In genomic region chr4:88729146-88729755, GRCh38 we compare ENCODE assay signal across 19 cellular contexts. TPM values are rescaled to one million over a fixed set of nuclear protein-coding genes. Genes with fewer than 3 reads are reported as not detected.
A peak's percentile ranks its signal among the peaks of the same experiment; 100 is the strongest.
DNase-seq lines count a peak whose midpoint lies in the region; ATAC-seq and FAIRE-seq lines count a peak whose summit lies in the region.
"Had no signal": no experiment of that assay in that cellular context is flagged by ENCODE, and none has a peak within 500 bp of the region (broad histone marks: within the 10 kb centered on the region; RNA-seq: fewer than 3 reads in every experiment).

No MANE protein-coding gene starts in this region.

- no peaks in the 10 kb centered on the region for H3K9me3 ChIP-seq in small intestine (ENCODE audit: control insufficient read depth, low read depth)

- peaks cover 16 to 33% of the 10 kb centered on the region in 2 donors for H3K36me3 ChIP-seq in small intestine (ENCODE audit: control insufficient read depth in 2 of 2, insufficient read depth in 2 of 2, low read length in 2 of 2)

- DNase-seq in Jurkat, Clone E6-1 (ENCODE audit: low read depth, low spot score): peak; percentile 68
- DNase-seq in lung microvascular endothelial cell (ENCODE audit: low read depth in 2 of 2): peak; percentile 64 to 80
- DNase-seq in small intestine: peak; percentile 65
- no peak for DNase-seq in COLO668 (lab: John Stamatoyannopoulos, UW; ENCODE audit: unreplicated experiment)
- no peak for DNase-seq in activated T-cell treated with anti-CD3 and anti-CD28 coated beads, Interleukin-2, amount 50 U/mL, for 48 hours
- no peak for DNase-seq in activated T-cell treated with anti-CD3 and anti-CD28 coated beads, Interleukin-2, amount 50 U/mL, for 4 hours
- DNase-seq: Calu3; CD4-positive, CD25-positive, alpha-beta regulatory T cell; GM23248; NCI-H1436; NCI-H2227 treated with DMSO at 0.1 percent for 48 hours; NCI-H526; SHP77 treated with DMSO at 0.1 percent for 48 hours had no signal

- peak overlapping the region; percentile 43 for H3K27ac Mint-ChIP-seq in activated T-helper 17 cell treated with anti-CD3 and anti-CD28 coated beads, Interleukin-2, amount 50 U/mL, for 72 hours
- H3K27ac Mint-ChIP-seq: B cell; CD4-positive, CD25-positive, alpha-beta regulatory T cell had no signal

- FAIRE-seq in small intestine (lab: Jason Lieb, UNC): no peak
- FAIRE-seq: HTR-8/SVneo had no signal

- H3K4me3 Mint-ChIP-seq in activated T-helper 17 cell treated with anti-CD3 and anti-CD28 coated beads, Interleukin-2, amount 50 U/mL, for 72 hours: no peak overlapping the region
- no peak overlapping the region for H3K4me3 Mint-ChIP-seq in activated T-cell treated with anti-CD3 and anti-CD28 coated beads, Interleukin-2, amount 50 U/mL, for 4 hours
- H3K4me3 Mint-ChIP-seq: B cell; CD4-positive, CD25-positive, alpha-beta regulatory T cell had no signal

- H3K4me1 ChIP-seq in small intestine (ENCODE audit: control insufficient read depth in 2 of 2, insufficient read depth in 1 of 2, low read depth in 1 of 2, low read length in 1 of 2): no peaks in the 10 kb centered on the region

- no peak overlapping the region for H3K4me3 ChIP-seq in Jurkat, Clone E6-1 (ENCODE audit: low read length)
- no peak overlapping the region for H3K4me3 ChIP-seq in small intestine (ENCODE audit: low read depth in 1 of 2, low read length in 2 of 2)
- H3K4me3 ChIP-seq: GM23248 had no signal

- H3K36me3 Mint-ChIP-seq in activated T-helper 17 cell treated with anti-CD3 and anti-CD28 coated beads, Interleukin-2, amount 50 U/mL, for 72 hours (ENCODE audit: low read depth): peaks cover 97% of the 10 kb centered on the region
- H3K36me3 Mint-ChIP-seq in activated T-cell treated with anti-CD3 and anti-CD28 coated beads, Interleukin-2, amount 50 U/mL, for 4 hours (ENCODE audit: insufficient read depth): peaks cover 15% of the 10 kb centered on the region

- H3K27me3 Mint-ChIP-seq in activated T-helper 17 cell treated with anti-CD3 and anti-CD28 coated beads, Interleukin-2, amount 50 U/mL, for 72 hours: no peaks in the 10 kb centered on the region
- no peaks in the 10 kb centered on the region for H3K27me3 Mint-ChIP-seq in activated T-cell treated with anti-CD3 and anti-CD28 coated beads, Interleukin-2, amount 50 U/mL, for 4 hours (ENCODE audit: low read depth)
- H3K27me3 Mint-ChIP-seq: B cell; CD4-positive, CD25-positive, alpha-beta regulatory T cell had no signal

- H3K9me3 Mint-ChIP-seq in activated T-helper 17 cell treated with anti-CD3 and anti-CD28 coated beads, Interleukin-2, amount 50 U/mL, for 72 hours: no peaks in the 10 kb centered on the region
- H3K9me3 Mint-ChIP-seq in activated T-cell treated with anti-CD3 and anti-CD28 coated beads, Interleukin-2, amount 50 U/mL, for 4 hours: no peaks in the 10 kb centered on the region
- H3K9me3 Mint-ChIP-seq: CD4-positive, CD25-positive, alpha-beta regulatory T cell had no signal

- H3K27ac ChIP-seq in small intestine (ENCODE audit: low read depth in 1 of 2, low read length in 1 of 2): no peak overlapping the region
- H3K27ac ChIP-seq: GM23248, HL-60 had no signal

- 83 to 89% (median 84%) methylated on average over 6 of the region's 6 CpGs for WGBS in small intestine, 3 donors

- no peak for ATAC-seq in activated T-helper 17 cell treated with anti-CD3 and anti-CD28 coated beads, Interleukin-2, amount 50 U/mL, for 72 hours (replicated peaks)
- no peak for ATAC-seq in activated T-cell treated with anti-CD3 and anti-CD28 coated beads, Interleukin-2, amount 50 U/mL, for 4 hours
- ATAC-seq: HCT116, SK-N-SH treated with all-trans-retinoic acid at 6 μM for 48 hours had no signal

- no peaks in the 10 kb centered on the region for H3K27me3 ChIP-seq in small intestine (ENCODE audit: control insufficient read depth in 2 of 2, insufficient read depth in 2 of 2, low read length in 2 of 2)

- H3K4me1 Mint-ChIP-seq in activated T-helper 17 cell treated with anti-CD3 and anti-CD28 coated beads, Interleukin-2, amount 50 U/mL, for 72 hours: no peaks in the 10 kb centered on the region
- no peaks in the 10 kb centered on the region for H3K4me1 Mint-ChIP-seq in activated T-cell treated with anti-CD3 and anti-CD28 coated beads, Interleukin-2, amount 50 U/mL, for 4 hours (ENCODE audit: low read depth)
- H3K4me1 Mint-ChIP-seq: B cell had no signal

RNA-seq across cellular contexts. Expression of gene NAP1L5, which starts 31.6 kb away (rescaled TPM):
- 8.2 TPM for polyA plus RNA-seq in Jurkat, Clone E6-1 (2012; ENCODE audit: insufficient read depth, insufficient read length)
- total RNA-seq in activated T-helper 17 cell treated with anti-CD3 and anti-CD28 coated beads, Interleukin-2, amount 50 U/mL, for 72 hours: 1 to 10 TPM; 2.0 to 4.1 TPM
- total RNA-seq in lung microvascular endothelial cell: 2.2 and 2.6 TPM in 2 replicates
- polyA plus RNA-seq in small intestine: 1 to 10 TPM in 2 of 3 donors, under 1 TPM in 1; 0.45 to 7.2 (median 1.9) TPM
- total RNA-seq in activated T-cell treated with anti-CD3 and anti-CD28 coated beads, Interleukin-2, amount 50 U/mL, for 4 hours: 1 to 10 TPM; 3.6 to 5.6 (median 4.2) TPM
- total RNA-seq: Calu3 had no signal

Comparison
In these comparisons a context has a peak if more than half of its experiments do, and no peak if none do; other contexts are left out.
1. DNase-seq: peak in Jurkat, Clone E6-1 (single experiment), lung microvascular endothelial cell (2 of 2) and small intestine (single experiment); none in COLO668 (single experiment), activated T-cell treated with anti-CD3 and anti-CD28 coated beads, Interleukin-2, amount 50 U/mL, for 48 hours (0 of 2) and activated T-cell treated with anti-CD3 and anti-CD28 coated beads, Interleukin-2, amount 50 U/mL, for 4 hours (single experiment).